In genomic region chr5:1345876-1346626, GRCh38 we compare ENCODE assay signal across 10 cellular contexts. TPM values are rescaled to one million over a fixed set of nuclear protein-coding genes. Genes with fewer than 3 reads are reported as not detected.
A peak's percentile ranks its signal among the peaks of the same experiment; 100 is the strongest.
DNase-seq lines count a peak whose midpoint lies in the region; ATAC-seq, FAIRE-seq and TF ChIP-seq lines count a peak whose summit lies in the region.
"Had no signal": no experiment of that assay in that cellular context is flagged by ENCODE, and none has a peak within 500 bp of the region (broad histone marks: within the 10 kb centered on the region; RNA-seq: fewer than 3 reads in every experiment).

No MANE protein-coding gene starts in this region.

- FAIRE-seq in pancreas (lab: Jason Lieb, UNC): no peak
- FAIRE-seq: GM18507 had no signal

- H3K4me3 ChIP-seq in Caco-2 (ENCODE audit: low read depth, low read length): peak overlapping the region; percentile 78
- H3K4me3 ChIP-seq in Panc1 (ENCODE audit: low read depth in 2 of 2, low read length in 2 of 2): peak overlapping the region; percentile 90 to 98
- H3K4me3 ChIP-seq in esophagus muscularis mucosa: peak overlapping the region; percentile 80 to 95 (median 92)
- H3K4me3 ChIP-seq in pancreas: peak overlapping the region; percentile 79 to 95 (median 90)

- peaks cover 6% of the 10 kb centered on the region for H3K4me1 Mint-ChIP-seq in Caco-2 (ENCODE audit: low read depth, unreplicated experiment)

- BruUV-seq in Caco-2 (replicated peaks; lab: Mats Ljungman, UMichigan): no TSS peak
- no TSS peak for BruUV-seq in Panc1 (replicated peaks; lab: Mats Ljungman, UMichigan)

- no peak for TF ChIP-seq POLR2A in esophagus muscularis mucosa (IDR thresholded peaks at IDR 0.05; ENCODE audit: low read depth)

- H3K27ac ChIP-seq in Panc1 (ENCODE audit: low read length) (peak overlapping the region; percentile 93), esophagus muscularis mucosa (replicated peaks in 1 of 4) (peak overlapping the region in 3 of 4 donors; percentile 83 to 92 (median 92)), pancreas (no peak overlapping the region)

- no peaks in the 10 kb centered on the region for H3K9me3 ChIP-seq in Caco-2
- H3K9me3 ChIP-seq in Panc1 (ENCODE audit: control insufficient read depth, insufficient read depth, low read depth, low read length): no peaks in the 10 kb centered on the region
- H3K9me3 ChIP-seq in esophagus muscularis mucosa: no peaks in the 10 kb centered on the region
- no peaks in the 10 kb centered on the region for H3K9me3 ChIP-seq in pancreas

- CTCF ChIA-PET in Caco-2 (lab: Charles Lee): no interaction called here
- CTCF ChIA-PET in Panc1 (lab: Charles Lee): no interaction called here

- intact Hi-C loops in Caco-2 (cut with micrococcal nuclease; ENCODE audit: unreplicated experiment) (no loop called here), Panc1 (cut with micrococcal nuclease; ENCODE audit: unreplicated experiment) (no loop called here), esophagus muscularis mucosa (cut with DNase I) (loop anchor here (10.0 kb wide), 2 partner anchors 299 to 459 kb away; partner anchors contain the start of gene NDUFS6), pancreas (cut with DNase I) (no loop called here)

- no peak for TF ChIP-seq CTCF in Caco-2 (IDR thresholded peaks at IDR 0.05; ENCODE audit: insufficient read depth in 1 of 2, low read depth in 1 of 2, low read length in 1 of 2, severe bottlenecking in 1 of 2, unreplicated experiment in 1 of 2)
- TF ChIP-seq CTCF in Panc1 (IDR thresholded peaks at IDR 0.05): no peak
- no peak for TF ChIP-seq CTCF in esophagus muscularis mucosa (IDR thresholded peaks at IDR 0.05)
- no peak for TF ChIP-seq CTCF in pancreas (IDR thresholded peaks at IDR 0.05)

- DNase-seq in Caco-2 (no peak), Panc1 (ENCODE audit: low read depth, low spot score) (no peak), esophagus muscularis mucosa (ENCODE audit: extremely low spot score) (no peak), pancreas (no peak), NCI-H1092 (lab: John Stamatoyannopoulos, UW) (no peak), T1000 (lab: John Stamatoyannopoulos, UW) (no peak)
- DNase-seq in NK-92 treated with Interleukin-12 subunit alpha and Interleukin-12 subunit beta, amount 100 ng/mL, for 24 hours (lab: John Stamatoyannopoulos, UW): no peak
- DNase-seq: NCI-H146 had no signal

- H3K27ac Mint-ChIP-seq in Caco-2 (ENCODE audit: unreplicated experiment): peak overlapping the region; percentile 69

- H3K36me3 ChIP-seq in Caco-2 (ENCODE audit: control insufficient read depth, insufficient read depth, low read length) (peaks cover 2% of the 10 kb centered on the region; the same call in 1 of the 2 replicates), Panc1 (ENCODE audit: control insufficient read depth, insufficient read depth, low read length) (peaks cover 15% of the 10 kb centered on the region), esophagus muscularis mucosa (peaks cover 16 to 25% (median 21%) of the 10 kb centered on the region in 4 donors), pancreas (peaks cover 0 to 7% (median 3%) of the 10 kb centered on the region in 3 donors)

- H3K27me3 ChIP-seq in Caco-2 (replicated peaks; ENCODE audit: control insufficient read depth, insufficient read depth, low read length) (no peaks in the 10 kb centered on the region), Panc1 (ENCODE audit: control insufficient read depth, insufficient read depth, low read length) (no peaks in the 10 kb centered on the region), esophagus muscularis mucosa (no peaks in the 10 kb centered on the region), pancreas (no peaks in the 10 kb centered on the region)

- H3K27me3 Mint-ChIP-seq in Caco-2 (ENCODE audit: insufficient read depth, unreplicated experiment): no peaks in the 10 kb centered on the region

- POLR2A ChIA-PET in Caco-2 (lab: Charles Lee) (no interaction called here), Panc1 (lab: Charles Lee) (interaction anchor here (0.7 kb wide), 1 partner anchor 457 kb away, joined by 3 read pairs; no protein-coding TSS in a partner anchor)

- no peaks in the 10 kb centered on the region for H3K9me3 Mint-ChIP-seq in Caco-2 (ENCODE audit: unreplicated experiment)

- WGBS in esophagus muscularis mucosa: 78% methylated on average over 27 of the region's 27 CpGs
- WGBS in pancreas, 2 donors: 67 to 74% methylated on average over 27 of the region's 27 CpGs

- H3K4me1 ChIP-seq in Caco-2 (no peaks in the 10 kb centered on the region), Panc1 (ENCODE audit: control insufficient read depth, insufficient read depth, low read length) (peaks cover 16% of the 10 kb centered on the region), esophagus muscularis mucosa (peaks cover 18 to 36% (median 30%) of the 10 kb centered on the region in 4 donors), pancreas (peaks cover 0 to 19% (median 8%) of the 10 kb centered on the region in 3 donors)

- no peak for TF ChIP-seq EP300 in esophagus muscularis mucosa (IDR thresholded peaks at IDR 0.05)

- peaks cover 47% of the 10 kb centered on the region for H3K36me3 Mint-ChIP-seq in Caco-2 (ENCODE audit: insufficient read depth, unreplicated experiment)

- H3K4me3 Mint-ChIP-seq in Caco-2 (ENCODE audit: unreplicated experiment): peak overlapping the region; percentile 88

- ATAC-seq in Panc1 (no peak), pancreas (no peak), HG02870 (IDR thresholded peaks at IDR 0.05; ENCODE audit: unreplicated experiment) (no peak)

- in situ Hi-C loops in Panc1 (cut with HindIII; ENCODE audit: low pct_unique_long_range_greater_than_20kb, low sequenced_read_pairs): no loop called here

RNA-seq across cellular contexts. Expression of gene CLPTM1L, which starts 1.2 kb away (rescaled TPM):
- total RNA-seq in Caco-2 (2022) (114 and 122 TPM in 2 replicates), Panc1 (2021; ENCODE audit: unreplicated experiment) (188 TPM), esophagus muscularis mucosa (100 to 1,000 TPM in 3 of 4 donors, 10 to 100 TPM in 1; 96.9 to 139 (median 126) TPM), pancreas (10 to 100 TPM; 40.4 to 63.0 (median 53.2) TPM)
- 187 TPM for polyA plus RNA-seq in Panc1 (2012; ENCODE audit: insufficient read length)
- 10 to 100 TPM; 39.5 to 60.0 TPM for polyA plus RNA-seq in pancreas

RNA-seq across cellular contexts. Expression of gene TERT, which starts 51.2 kb away (rescaled TPM):
- 5.1 and 6.1 TPM in 2 replicates for total RNA-seq in Caco-2 (2022)
- total RNA-seq in Panc1 (2021; ENCODE audit: unreplicated experiment): 8.9 TPM
- polyA plus RNA-seq in Panc1 (2012; ENCODE audit: insufficient read length): 3.7 TPM
- total RNA-seq in esophagus muscularis mucosa: not detected
- total RNA-seq in pancreas: under 1 TPM in 3 of 6 donors, not detected in 3; 0.06 to 0.28 (median 0.25) TPM
- polyA plus RNA-seq in pancreas: not detected

Comparison
In these comparisons a context has a peak if more than half of its experiments do, and no peak if none do; other contexts are left out.
1. H3K27ac ChIP-seq: peak in Panc1 (single experiment) and esophagus muscularis mucosa (3 of 4); none in pancreas (0 of 4).
2. Peak in every context shown above with its lines, with median percentiles within 50 percentile points of each other: H3K4me3 ChIP-seq.